Comparison of ENCODE assay signal across 8 cellular contexts in the genomic region with DNA sequence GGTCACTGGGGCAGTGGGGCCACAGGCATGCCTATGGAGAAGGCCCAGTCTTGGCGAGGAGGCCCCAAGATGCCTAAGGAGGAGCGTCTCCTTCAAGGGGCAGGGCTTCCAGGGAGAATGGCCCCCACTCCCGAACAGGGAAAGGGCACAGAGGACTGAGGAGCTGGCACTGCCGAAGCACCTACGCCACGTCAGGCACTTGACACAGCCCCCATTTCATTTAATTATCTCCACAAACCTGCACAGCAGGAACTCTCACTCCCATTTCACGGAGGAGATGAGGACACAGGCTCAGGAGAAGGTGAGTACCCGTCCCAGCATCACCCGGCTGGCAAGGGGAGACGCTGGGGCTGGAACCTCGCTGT. TPM values are rescaled to one million over a fixed set of nuclear protein-coding genes. Genes with fewer than 3 reads are reported as not detected.
DNase-seq lines count a peak whose midpoint lies in the region; ATAC-seq and TF ChIP-seq lines count a peak whose summit lies in the region.

No MANE protein-coding gene starts in this region.

- H3K27ac Mint-ChIP-seq in CD4-positive, alpha-beta memory T cell: peak overlapping the region in 1 of 7 donors; percentile 41
- H3K27ac Mint-ChIP-seq in effector memory CD8-positive, alpha-beta T cell: no peak overlapping the region
- H3K27ac Mint-ChIP-seq in neural progenitor cell: peak overlapping the region; percentile 18

- H3K4me2 ChIP-seq in neural progenitor cell: peak overlapping the region; percentile 85

- TF ChIP-seq CTCF in LNCaP clone FGC (IDR thresholded peaks at IDR 0.05; ENCODE audit: control insufficient read depth, extremely low read depth, insufficient read depth): no peak
- TF ChIP-seq CTCF in neural progenitor cell (IDR thresholded peaks at IDR 0.05): no peak

- H3K9ac ChIP-seq in neural progenitor cell: no peak overlapping the region

- peaks cover 24% of the 10 kb centered on the region for H3K4me1 ChIP-seq in CD4-positive, alpha-beta memory T cell (ENCODE audit: insufficient read depth, low read length)
- H3K4me1 ChIP-seq in neural progenitor cell: peaks cover 31% of the 10 kb centered on the region

- peak overlapping the region in 7 of 8 donors; percentile 28 to 69 (median 59) for H3K4me3 Mint-ChIP-seq in CD4-positive, alpha-beta memory T cell
- peak overlapping the region; percentile 57 to 60 for H3K4me3 Mint-ChIP-seq in effector memory CD8-positive, alpha-beta T cell
- H3K4me3 Mint-ChIP-seq in neural progenitor cell: peak overlapping the region; percentile 82

- no peak for DNase-seq in CD4-positive, alpha-beta memory T cell
- DNase-seq in LNCaP clone FGC (ENCODE audit: low read depth) (no peak), neural progenitor cell (ENCODE audit: low spot score) (no peak), Kasumi-1 (lab: John Stamatoyannopoulos, UW) (no peak), NCI-H1105 treated with DMSO at 0.1 percent for 48 hours (lab: John Stamatoyannopoulos, UW) (no peak), NCI-H1105 (lab: John Stamatoyannopoulos, UW) (no peak)
- DNase-seq in effector memory CD8-positive, alpha-beta T cell: no peak

- intact Hi-C loops in CD4-positive, alpha-beta memory T cell (cut with micrococcal nuclease): loop anchor here (10.0 kb wide), 1 partner anchor 136 kb away; a partner anchor contains a TSS

- peaks cover 6 to 16% of the 10 kb centered on the region in 2 donors for H3K27me3 Mint-ChIP-seq in CD4-positive, alpha-beta memory T cell
- peaks cover 16 to 38% of the 10 kb centered on the region in 2 donors for H3K27me3 Mint-ChIP-seq in effector memory CD8-positive, alpha-beta T cell
- peaks cover 15% of the 10 kb centered on the region for H3K27me3 Mint-ChIP-seq in neural progenitor cell (ENCODE audit: insufficient read depth, low read depth)

- POLR2A ChIA-PET in CD4-positive, alpha-beta memory T cell (lab: Charles Lee; ENCODE audit: partially characterized antibody): interaction anchor here (1.8 kb wide), 1 partner anchor 52 kb away, joined by 6 read pairs; a partner anchor contains a TSS

- H2AFZ ChIP-seq in neural progenitor cell (replicated peaks): peak overlapping the region; percentile 22

- H3K79me2 ChIP-seq in neural progenitor cell (ENCODE audit: low read depth): no peaks in the 10 kb centered on the region

- peak overlapping the region in 1 of 2 donors; percentile 60 for H3K4me3 ChIP-seq in CD4-positive, alpha-beta memory T cell (ENCODE audit: low read length in 2 of 2)
- H3K4me3 ChIP-seq in LNCaP clone FGC (ENCODE audit: low read depth, low read length): peak overlapping the region; percentile 60
- H3K4me3 ChIP-seq in neural progenitor cell: peak overlapping the region; percentile 55

- no peaks in the 10 kb centered on the region for H3K36me3 Mint-ChIP-seq in CD4-positive, alpha-beta memory T cell
- peaks cover 12% of the 10 kb centered on the region for H3K36me3 Mint-ChIP-seq in effector memory CD8-positive, alpha-beta T cell (ENCODE audit: insufficient read depth)
- no peaks in the 10 kb centered on the region for H3K36me3 Mint-ChIP-seq in neural progenitor cell

- H3K9me3 ChIP-seq in CD4-positive, alpha-beta memory T cell (ENCODE audit: control insufficient read depth in 1 of 2, low read length in 2 of 2): no peaks in the 10 kb centered on the region
- no peaks in the 10 kb centered on the region for H3K9me3 ChIP-seq in neural progenitor cell (ENCODE audit: low read depth)

- peaks cover 40% of the 10 kb centered on the region for H3F3A ChIP-seq in neural progenitor cell (ENCODE audit: low read depth)

- no peaks in the 10 kb centered on the region for H3K9me3 Mint-ChIP-seq in CD4-positive, alpha-beta memory T cell
- H3K9me3 Mint-ChIP-seq in effector memory CD8-positive, alpha-beta T cell: no peaks in the 10 kb centered on the region
- no peaks in the 10 kb centered on the region for H3K9me3 Mint-ChIP-seq in neural progenitor cell

- CTCF ChIA-PET in CD4-positive, alpha-beta memory T cell (lab: Charles Lee; ENCODE audit: partially characterized antibody): interaction anchor here (2.6 kb wide), 1 partner anchor 26 kb away, joined by 13 read pairs; a partner anchor contains a TSS

- no peak overlapping the region for H3K27ac ChIP-seq in CD4-positive, alpha-beta memory T cell (ENCODE audit: low read depth, low read length)
- no peak overlapping the region for H3K27ac ChIP-seq in neural progenitor cell

- no peak for ATAC-seq in effector memory CD8-positive, alpha-beta T cell (replicated peaks)
- ATAC-seq in GM21367 (IDR thresholded peaks at IDR 0.05; ENCODE audit: unreplicated experiment): no peak

- peaks cover 7 to 21% (median 12%) of the 10 kb centered on the region in 4 donors for H3K4me1 Mint-ChIP-seq in CD4-positive, alpha-beta memory T cell
- H3K4me1 Mint-ChIP-seq in effector memory CD8-positive, alpha-beta T cell (ENCODE audit: low read depth in 2 of 2): peaks cover 11 to 15% of the 10 kb centered on the region in 2 donors
- H3K4me1 Mint-ChIP-seq in neural progenitor cell: peaks cover 49% of the 10 kb centered on the region

- H3K36me3 ChIP-seq in CD4-positive, alpha-beta memory T cell (ENCODE audit: insufficient read depth, low read length): no peaks in the 10 kb centered on the region
- H3K36me3 ChIP-seq in neural progenitor cell: no peaks in the 10 kb centered on the region

- H3K27me3 ChIP-seq in CD4-positive, alpha-beta memory T cell (ENCODE audit: insufficient read depth, low read length): peaks cover 8% of the 10 kb centered on the region
- peaks cover 31% of the 10 kb centered on the region for H3K27me3 ChIP-seq in neural progenitor cell

- H4K20me1 ChIP-seq in neural progenitor cell (ENCODE audit: low read depth): no peaks in the 10 kb centered on the region

RNA-seq across cellular contexts. Expression of a gene that starts 26.0 kb away (rescaled TPM):
- total RNA-seq in CD4-positive, alpha-beta memory T cell: 1 to 10 TPM; 1.1 TPM
- 1 to 10 TPM in 1 of 2 donors, not detected in 1; 1.4 TPM for polyA plus RNA-seq in CD4-positive, alpha-beta memory T cell
- total RNA-seq in neural progenitor cell (ENCODE audit: low replicate concordance): 25.1 and 31.3 TPM in 2 replicates

RNA-seq across cellular contexts. Expression of a gene that starts 51.8 kb away (rescaled TPM):
- total RNA-seq in CD4-positive, alpha-beta memory T cell: 10 to 100 TPM; 42.6 to 46.5 TPM
- polyA plus RNA-seq in CD4-positive, alpha-beta memory T cell: 10 to 100 TPM; 31.1 to 45.2 TPM
- 85.5 and 116 TPM in 2 replicates for total RNA-seq in neural progenitor cell (ENCODE audit: low replicate concordance)

RNA-seq across cellular contexts. Expression of a gene that starts 52.4 kb away (rescaled TPM):
- total RNA-seq in CD4-positive, alpha-beta memory T cell: not detected
- polyA plus RNA-seq in CD4-positive, alpha-beta memory T cell: under 1 TPM in 1 of 2 donors, not detected in 1; 0.57 TPM
- 17.4 and 56.3 TPM in 2 replicates for total RNA-seq in neural progenitor cell (ENCODE audit: low replicate concordance)

Comparison
In these comparisons a context has a peak if more than half of its experiments do, and no peak if none do; other contexts are left out.
1. RNA of a gene that starts 26.0 kb away (total RNA-seq): 25.1 to 31.3 TPM in neural progenitor cell; 1.1 TPM in CD4-positive, alpha-beta memory T cell; every median in the first group is over 10 times any median in the second.
2. RNA of a gene that starts 52.4 kb away (total RNA-seq): 17.4 to 56.3 TPM in neural progenitor cell; not detected in CD4-positive, alpha-beta memory T cell; every median in the first group is over 10 times any median in the second.
3. Peak in every context shown above with its lines, with median percentiles within 50 percentile points of each other: H3K4me3 Mint-ChIP-seq.